Comparison of ENCODE assay signal across 15 cellular contexts in genomic region chr15:81897011-81897677, GRCh38.
DNase-seq lines count a peak whose midpoint lies in the region; ATAC-seq and TF ChIP-seq lines count a peak whose summit lies in the region.
"Had no signal": no experiment of that assay in that cellular context is flagged by ENCODE, and none has a peak within 500 bp of the region (broad histone marks: within the 10 kb centered on the region; RNA-seq: fewer than 3 reads in every experiment).

No MANE protein-coding gene starts in this region.

- DNase-seq in HCT116 (ENCODE audit: low read depth, low spot score), result no peak
- peak; percentile 46 for DNase-seq in fibroblast of peridontal ligament (ENCODE audit: extremely low read depth)
- DNase-seq in NCI-H748 (lab: John Stamatoyannopoulos, UW; ENCODE audit: unreplicated experiment), result no peak
- DNase-seq in GF-D8 (lab: John Stamatoyannopoulos, UW), result no peak
- DNase-seq: activated CD8-positive, alpha-beta memory T cell treated with anti-CD3 and anti-CD28 coated beads for 24 hours; activated naive CD4-positive, alpha-beta T cell treated with anti-CD3 and anti-CD28 coated beads, Interleukin-2, amount 50 U/mL, for 16 hours; head of caudate nucleus; PC-3; small intestine; T1000 had no signal

- no peaks in the 10 kb centered on the region for H3K9me3 ChIP-seq in HCT116 (ENCODE audit: control insufficient read depth in 1 of 2, insufficient read depth in 1 of 2, low read depth in 1 of 2, low read length in 2 of 2)
- no peaks in the 10 kb centered on the region for H3K9me3 ChIP-seq in stomach smooth muscle (ENCODE audit: control insufficient read depth in 2 of 2, low read length in 2 of 2)
- H3K9me3 ChIP-seq: thoracic aorta had no signal

- no peaks in the 10 kb centered on the region for H4K20me1 ChIP-seq in HCT116 (ENCODE audit: insufficient read depth)

- H3K27me3 ChIP-seq in HCT116 (ENCODE audit: insufficient read depth, low read length) (peaks cover 37% of the 10 kb centered on the region), stomach smooth muscle (ENCODE audit: control insufficient read depth in 1 of 2, insufficient read depth in 2 of 2, low read length in 2 of 2) (no peaks in the 10 kb centered on the region)

- H3K4me3 ChIP-seq in HCT116 (replicated peaks in 1 of 2; ENCODE audit: low read depth in 1 of 2, low read length in 2 of 2), result no peak overlapping the region
- H3K4me3 ChIP-seq in stomach smooth muscle (ENCODE audit: low read length in 2 of 2), result peak overlapping the region; percentile 5 to 49
- H3K4me3 ChIP-seq: thoracic aorta had no signal

- no peak for TF ChIP-seq CTCF in HCT116 (IDR thresholded peaks at IDR 0.05 in 2 of 3, conservative IDR thresholded peaks at IDR 0.05 in 1 of 3; ENCODE audit: borderline replicate concordance in 1 of 3, insufficient read depth in 1 of 3, low read depth in 2 of 3, low read length in 2 of 3)

- BruUV-seq in HCT116 (replicated peaks; lab: Mats Ljungman, UMichigan), result no TSS peak

- H3K27ac ChIP-seq in HCT116 (ENCODE audit: low read depth, low read length), result no peak overlapping the region
- H3K27ac ChIP-seq in stomach smooth muscle (ENCODE audit: low read length), result peak overlapping the region; percentile 64
- H3K27ac ChIP-seq: thoracic aorta had no signal

- TF ChIP-seq POLR2A in HCT116 (IDR thresholded peaks at IDR 0.05; ENCODE audit: borderline replicate concordance, extremely low read depth, insufficient read depth, insufficient read length), result no peak

- H3K4me1 ChIP-seq in HCT116 (ENCODE audit: control insufficient read depth in 1 of 2, insufficient read depth in 2 of 2, low read length in 2 of 2) (no peaks in the 10 kb centered on the region), stomach smooth muscle (ENCODE audit: control insufficient read depth, insufficient read depth, low read length) (peaks cover 10% of the 10 kb centered on the region)

- H3K79me2 ChIP-seq in HCT116 (ENCODE audit: insufficient read depth, low read length), result no peaks in the 10 kb centered on the region

- CTCF ChIA-PET in HCT116 (lab: Charles Lee), result no interaction called here

- no peak overlapping the region for H3K4me2 ChIP-seq in HCT116 (ENCODE audit: low read length)

- ATAC-seq in HCT116 (peak; percentile 47; the same call in 1 of the 2 replicates), SK-N-SH treated with all-trans-retinoic acid at 6 μM for 48 hours (peak; percentile 96), GM18873 (IDR thresholded peaks at IDR 0.05; ENCODE audit: low FRiP score, unreplicated experiment) (no peak)
- ATAC-seq: left lobe of liver, PC-3 had no signal

- no peaks in the 10 kb centered on the region for H3K36me3 ChIP-seq in HCT116 (ENCODE audit: control insufficient read depth in 1 of 2, insufficient read depth in 2 of 2, low read length in 2 of 2)
- no peaks in the 10 kb centered on the region for H3K36me3 ChIP-seq in stomach smooth muscle (ENCODE audit: control insufficient read depth in 2 of 2, insufficient read depth in 2 of 2, low read length in 2 of 2)
- H3K36me3 ChIP-seq: thoracic aorta had no signal

- H3K9me2 ChIP-seq in HCT116 (ENCODE audit: insufficient read depth), result no peaks in the 10 kb centered on the region

- no peak overlapping the region for H2AFZ ChIP-seq in HCT116 (ENCODE audit: low read depth, low read length, poor library complexity, severe bottlenecking)

- no peak for TF ChIP-seq RAD21 in HCT116 (IDR thresholded peaks at IDR 0.05; ENCODE audit: low read depth)

- intact Hi-C loops in HCT116 (cut with micrococcal nuclease), result no loop called here

- H3K9ac ChIP-seq in HCT116 (ENCODE audit: low read length) (no peak overlapping the region), stomach smooth muscle (ENCODE audit: low read length in 2 of 2) (peak overlapping the region in 1 of 2 donors; percentile 31)

- RAD21 ChIA-PET in HCT116 (lab: Charles Lee; ENCODE audit: low non-redundant PET in 1 of 2, low total read pairs in 2 of 2, uncharacterized antibody in 2 of 2, unreplicated experiment in 2 of 2), result no interaction called here

- POLR2A ChIA-PET in HCT116 (lab: Charles Lee), result no interaction called here

TF ChIP-seq in HCT116, 20 proteins besides CTCF, POLR2A, EP300 and RAD21 (continues in another document):
- TF ChIP-seq EZH2 (IDR thresholded peaks at IDR 0.05) (no peak), ATF3 (IDR thresholded peaks at IDR 0.05) (no peak), EGR1 (IDR thresholded peaks at IDR 0.05; ENCODE audit: low read depth) (no peak), SIN3A (IDR thresholded peaks at IDR 0.05; ENCODE audit: low read depth) (no peak), EZH2phosphoT487 (IDR thresholded peaks at IDR 0.05; ENCODE audit: borderline replicate concordance) (no peak), SP1 (IDR thresholded peaks at IDR 0.05; ENCODE audit: low read depth) (no peak), ELF1 (IDR thresholded peaks at IDR 0.05; ENCODE audit: borderline replicate concordance, low read depth) (no peak), REST (IDR thresholded peaks at IDR 0.05; ENCODE audit: low read depth) (no peak), ZNF274 (IDR thresholded peaks at IDR 0.05; ENCODE audit: low read depth, low read length) (no peak), ZFX (IDR thresholded peaks at IDR 0.05) (no peak), CBX3 (IDR thresholded peaks at IDR 0.05; ENCODE audit: low read depth) (no peak)

TF ChIP-seq in SK-N-SH treated with all-trans-retinoic acid at 6 μM for 48 hours, 23 proteins besides CTCF, POLR2A, EP300 and RAD21:
- no peak for TF ChIP-seq PATZ1 (CRISPR knock-in tag; IDR thresholded peaks at IDR 0.05; ENCODE audit: borderline replicate concordance)

Comparison
In these comparisons a context has a peak if more than half of its experiments do, and no peak if none do; other contexts are left out.
1. H3K4me3 ChIP-seq: peak in stomach smooth muscle (2 of 2); none in HCT116 (0 of 2).